In the genomic region with DNA sequence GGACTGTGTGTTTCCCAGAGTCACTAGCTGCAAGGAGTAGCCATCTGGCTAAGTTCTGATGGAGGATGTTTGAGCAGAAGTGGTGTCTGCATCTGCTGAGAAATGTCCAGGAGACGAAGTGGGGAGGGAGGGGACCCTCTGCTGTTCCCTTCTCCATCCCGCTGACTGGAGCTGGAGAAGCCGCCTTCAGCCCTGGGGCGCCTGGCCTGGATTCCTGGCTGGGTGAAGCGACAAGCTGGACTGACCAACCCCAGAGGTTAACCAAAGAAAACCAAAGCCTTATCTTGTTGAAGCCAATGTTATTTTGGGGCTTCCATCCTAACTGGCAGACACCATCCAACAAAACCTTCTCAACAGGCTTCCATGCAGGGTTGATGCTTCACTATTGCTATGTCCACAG, we compare ENCODE assay signal across 38 cellular contexts.
"Had no signal": no experiment of that assay in that cellular context is flagged by ENCODE, and none has a peak within 500 bp of the region (broad histone marks: within the 10 kb centered on the region; RNA-seq: fewer than 3 reads in every experiment).

No MANE protein-coding gene starts in this region.

- H3K4me3 Mint-ChIP-seq: activated naive CD4-positive, alpha-beta T cell treated with anti-CD3 and anti-CD28 coated beads for 36 hours; activated naive CD4-positive, alpha-beta T cell treated with anti-CD3 and anti-CD28 coated beads, Interleukin-2, amount 10 ng/mL, durations not matched to agents 7 days and 5 days; activated naive CD4-positive, alpha-beta T cell treated with anti-CD3 and anti-CD28 coated beads, Interleukin-2, amount 50 U/mL, for 24 hours; activated naive CD8-positive, alpha-beta T cell; activated naive CD8-positive, alpha-beta T cell treated with anti-CD3 and anti-CD28 coated beads for 36 hours; activated naive CD8-positive, alpha-beta T cell treated with anti-CD3 and anti-CD28 coated beads, Interleukin-2, amount 10 ng/mL, durations not matched to agents 7 days and 5 days; activated naive CD8-positive, alpha-beta T cell treated with anti-CD3 and anti-CD28 coated beads, Interleukin-2, amount 50 U/mL, for 24 hours; activated T-cell treated with anti-CD3 and anti-CD28 coated beads, Interleukin-2, amount 50 U/mL, for 24 hours; activated T-cell treated with anti-CD3 and anti-CD28 coated beads, Interleukin-2, amount 50 U/mL, for 4 hours; activated T-cell treated with anti-CD3 and anti-CD28 coated beads, Interleukin-2, amount 50 U/mL, for 72 hours; activated T-helper 1 cell treated with anti-CD3 and anti-CD28 coated beads, Interleukin-12 subunit alpha, Interleukin-12 subunit beta, Interleukin-2, Interleukin-4 antibody, amounts not matched to agents 30 ng/mL and 10 ng/mL and 1 ng/mL, durations not matched to agents 14 hours and 24 hours and 36 hours; activated T-helper 17 cell treated with anti-CD3 and anti-CD28 coated beads, Interleukin-2, amount 50 U/mL, for 72 hours; brain had no signal

- H3K9me3 Mint-ChIP-seq: activated naive CD4-positive, alpha-beta T cell treated with anti-CD3 and anti-CD28 coated beads for 36 hours; activated naive CD4-positive, alpha-beta T cell treated with anti-CD3 and anti-CD28 coated beads, Interleukin-2, amount 10 ng/mL, durations not matched to agents 7 days and 5 days; activated naive CD4-positive, alpha-beta T cell treated with anti-CD3 and anti-CD28 coated beads, Interleukin-2, amount 50 U/mL, for 24 hours; activated naive CD4-positive, alpha-beta T cell treated with anti-CD3 and anti-CD28 coated beads, Interleukin-2, amount 50 U/mL, for 72 hours; activated naive CD8-positive, alpha-beta T cell treated with anti-CD3 and anti-CD28 coated beads for 36 hours; activated naive CD8-positive, alpha-beta T cell treated with anti-CD3 and anti-CD28 coated beads, Interleukin-2, amount 10 ng/mL, durations not matched to agents 7 days and 5 days; activated naive CD8-positive, alpha-beta T cell treated with anti-CD3 and anti-CD28 coated beads, Interleukin-2, amount 50 U/mL, for 24 hours; activated T-cell treated with anti-CD3 and anti-CD28 coated beads, Interleukin-2, amount 50 U/mL, for 24 hours; activated T-cell treated with anti-CD3 and anti-CD28 coated beads, Interleukin-2, amount 50 U/mL, for 4 hours; activated T-cell treated with anti-CD3 and anti-CD28 coated beads, Interleukin-2, amount 50 U/mL, for 72 hours; activated T-helper 1 cell treated with anti-CD3 and anti-CD28 coated beads, Interleukin-12 subunit alpha, Interleukin-12 subunit beta, Interleukin-2, Interleukin-4 antibody, amounts not matched to agents 30 ng/mL and 10 ng/mL and 1 ng/mL, durations not matched to agents 14 hours and 24 hours and 36 hours; activated T-helper 17 cell treated with anti-CD3 and anti-CD28 coated beads, Interleukin-2, amount 50 U/mL, for 72 hours; activated T-helper 2 cell treated with anti-CD3 and anti-CD28 coated beads, Interferon-gamma antibody, Interleukin-2, Interleukin-4, amounts not matched to agents 10 μg/mL and 5 μg/mL and 100 μg/mL, durations not matched to agents 14 hours and 24 hours and 36 hours; brain had no signal

- H3K27ac ChIP-seq: adrenal gland, ascending aorta, body of pancreas, brain microvascular endothelial cell, breast epithelium, cardiac muscle cell had no signal

- H3K9me3 ChIP-seq: adrenal gland, ascending aorta, body of pancreas, breast epithelium had no signal

- DNase-seq: activated effector memory CD4-positive, alpha-beta T cell treated with anti-CD3 and anti-CD28 coated beads, Interleukin-2, amount 50 U/mL, for 16 hours; activated effector memory CD4-positive, alpha-beta T cell treated with Interleukin-2 at 50 U/mL for 16 hours; activated gamma-delta T cell; activated gamma-delta T cell treated with Interleukin-2 at 50 U/mL for 16 hours; activated naive CD4-positive, alpha-beta T cell; activated naive CD4-positive, alpha-beta T cell treated with anti-CD3 and anti-CD28 coated beads for 36 hours; activated naive CD4-positive, alpha-beta T cell treated with anti-CD3 and anti-CD28 coated beads, Interleukin-2, amount 10 ng/mL, durations not matched to agents 7 days and 5 days; activated naive CD4-positive, alpha-beta T cell treated with anti-CD3 and anti-CD28 coated beads, Interleukin-2, amount 50 U/mL, for 16 hours; activated naive CD4-positive, alpha-beta T cell treated with Interleukin-2 at 50 U/mL for 16 hours; activated naive CD8-positive, alpha-beta T cell treated with anti-CD3 and anti-CD28 coated beads for 36 hours; activated naive CD8-positive, alpha-beta T cell treated with anti-CD3 and anti-CD28 coated beads, Interleukin-2, amount 10 ng/mL, durations not matched to agents 7 days and 5 days; activated naive CD8-positive, alpha-beta T cell treated with anti-CD3 and anti-CD28 coated beads, Interleukin-2, amount 50 U/mL, for 24 hours; activated T-cell treated with anti-CD3 and anti-CD28 coated beads for 4 hours; activated T-cell treated with anti-CD3 and anti-CD28 coated beads, Interleukin-2, amount 50 U/mL, for 24 hours; activated T-cell treated with anti-CD3 and anti-CD28 coated beads, Interleukin-2, amount 50 U/mL, for 4 hours; activated T-cell treated with anti-CD3 and anti-CD28 coated beads, Interleukin-2, amount 50 U/mL, for 48 hours; activated T-cell treated with anti-CD3 and anti-CD28 coated beads, Interleukin-2, amount 50 U/mL, for 72 hours; adrenal gland; amniotic stem cell; amygdala; anterior cingulate cortex; aorta; body of pancreas; brain microvascular endothelial cell; caudate nucleus; central memory CD4-positive, alpha-beta T cell; cerebellar nuclear complex had no signal

- H3K27me3 ChIP-seq: adrenal gland, ascending aorta, body of pancreas, brain microvascular endothelial cell, breast epithelium, cardiac muscle cell had no signal

- FAIRE-seq: astrocyte had no signal

- H3K4me1 ChIP-seq: adrenal gland, ascending aorta, body of pancreas, breast epithelium had no signal

- ATAC-seq: activated naive CD4-positive, alpha-beta T cell treated with anti-CD3 and anti-CD28 coated beads, Interleukin-2, amount 50 U/mL, for 72 hours; activated naive CD8-positive, alpha-beta T cell treated with anti-CD3 and anti-CD28 coated beads, Interleukin-2, amount 50 U/mL, for 24 hours; activated T-cell treated with anti-CD3 and anti-CD28 coated beads, Interleukin-2, amount 50 U/mL, for 4 hours; activated T-cell treated with anti-CD3 and anti-CD28 coated beads, Interleukin-2, amount 50 U/mL, for 72 hours; activated T-helper 17 cell treated with anti-CD3 and anti-CD28 coated beads, Interleukin-2, amount 50 U/mL, for 72 hours; body of pancreas had no signal

- H3K27me3 Mint-ChIP-seq: activated naive CD4-positive, alpha-beta T cell treated with anti-CD3 and anti-CD28 coated beads, Interleukin-2, amount 10 ng/mL, durations not matched to agents 7 days and 5 days; activated naive CD4-positive, alpha-beta T cell treated with anti-CD3 and anti-CD28 coated beads, Interleukin-2, amount 50 U/mL, for 24 hours; activated naive CD8-positive, alpha-beta T cell; activated naive CD8-positive, alpha-beta T cell treated with anti-CD3 and anti-CD28 coated beads for 36 hours; activated naive CD8-positive, alpha-beta T cell treated with anti-CD3 and anti-CD28 coated beads, Interleukin-2, amount 10 ng/mL, durations not matched to agents 7 days and 5 days; activated naive CD8-positive, alpha-beta T cell treated with anti-CD3 and anti-CD28 coated beads, Interleukin-2, amount 50 U/mL, for 24 hours; activated T-cell treated with anti-CD3 and anti-CD28 coated beads, Interleukin-2, amount 50 U/mL, for 24 hours; activated T-helper 17 cell treated with anti-CD3 and anti-CD28 coated beads, Interleukin-2, amount 50 U/mL, for 72 hours; brain had no signal

- H3K4me1 Mint-ChIP-seq: activated naive CD4-positive, alpha-beta T cell treated with anti-CD3 and anti-CD28 coated beads, Interleukin-2, amount 10 ng/mL, durations not matched to agents 7 days and 5 days; activated naive CD4-positive, alpha-beta T cell treated with anti-CD3 and anti-CD28 coated beads, Interleukin-2, amount 50 U/mL, for 24 hours; activated naive CD8-positive, alpha-beta T cell treated with anti-CD3 and anti-CD28 coated beads for 36 hours; activated naive CD8-positive, alpha-beta T cell treated with anti-CD3 and anti-CD28 coated beads, Interleukin-2, amount 10 ng/mL, durations not matched to agents 7 days and 5 days; activated naive CD8-positive, alpha-beta T cell treated with anti-CD3 and anti-CD28 coated beads, Interleukin-2, amount 50 U/mL, for 24 hours; activated T-helper 17 cell treated with anti-CD3 and anti-CD28 coated beads, Interleukin-2, amount 50 U/mL, for 72 hours had no signal

- H3K27ac Mint-ChIP-seq: activated naive CD4-positive, alpha-beta T cell treated with anti-CD3 and anti-CD28 coated beads for 36 hours; activated naive CD4-positive, alpha-beta T cell treated with anti-CD3 and anti-CD28 coated beads, Interleukin-2, amount 10 ng/mL, durations not matched to agents 7 days and 5 days; activated naive CD4-positive, alpha-beta T cell treated with anti-CD3 and anti-CD28 coated beads, Interleukin-2, amount 50 U/mL, for 24 hours; activated naive CD4-positive, alpha-beta T cell treated with anti-CD3 and anti-CD28 coated beads, Interleukin-2, amount 50 U/mL, for 72 hours; activated naive CD8-positive, alpha-beta T cell; activated naive CD8-positive, alpha-beta T cell treated with anti-CD3 and anti-CD28 coated beads for 36 hours; activated naive CD8-positive, alpha-beta T cell treated with anti-CD3 and anti-CD28 coated beads, Interleukin-2, amount 10 ng/mL, durations not matched to agents 7 days and 5 days; activated naive CD8-positive, alpha-beta T cell treated with anti-CD3 and anti-CD28 coated beads, Interleukin-2, amount 50 U/mL, for 24 hours; activated T-cell treated with anti-CD3 and anti-CD28 coated beads, Interleukin-2, amount 50 U/mL, for 24 hours; activated T-cell treated with anti-CD3 and anti-CD28 coated beads, Interleukin-2, amount 50 U/mL, for 72 hours; activated T-helper 1 cell treated with anti-CD3 and anti-CD28 coated beads, Interleukin-12 subunit alpha, Interleukin-12 subunit beta, Interleukin-2, Interleukin-4 antibody, amounts not matched to agents 30 ng/mL and 10 ng/mL and 1 ng/mL, durations not matched to agents 14 hours and 24 hours and 36 hours; activated T-helper 17 cell treated with anti-CD3 and anti-CD28 coated beads, Interleukin-2, amount 50 U/mL, for 72 hours; activated T-helper 2 cell treated with anti-CD3 and anti-CD28 coated beads, Interferon-gamma antibody, Interleukin-2, Interleukin-4, amounts not matched to agents 10 μg/mL and 5 μg/mL and 100 μg/mL, durations not matched to agents 14 hours and 24 hours and 36 hours; brain had no signal

- H3K4me3 ChIP-seq: adrenal gland, ascending aorta, body of pancreas, breast epithelium, cardiac muscle cell had no signal
